Comparison of ENCODE assay signal across 1 cellular context in the genomic region with DNA sequence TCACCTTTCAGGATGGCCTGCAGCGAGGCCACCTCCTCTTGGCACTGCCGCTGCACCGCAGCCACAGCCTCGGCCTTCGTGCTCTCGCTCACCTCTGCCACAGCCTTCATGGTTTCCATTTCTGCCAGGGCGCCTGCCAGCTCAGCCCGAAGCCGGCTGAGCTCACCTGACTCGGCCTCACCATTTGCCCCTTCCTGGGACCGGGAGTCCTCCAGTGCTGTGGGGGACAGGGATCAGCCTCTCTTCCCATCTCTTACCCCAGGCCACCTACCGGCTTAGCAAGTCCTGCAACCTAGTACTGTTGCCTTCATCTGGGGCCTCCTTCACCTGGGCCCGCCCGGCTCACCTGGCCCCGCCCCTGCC.
TF ChIP-seq lines count a peak whose summit lies in the region.

No MANE protein-coding gene starts in this region.

TF ChIP-seq in liver, 16 proteins besides CTCF, POLR2A, EP300 and RAD21 (continued from another document):
- TF ChIP-seq, protein P1, sequence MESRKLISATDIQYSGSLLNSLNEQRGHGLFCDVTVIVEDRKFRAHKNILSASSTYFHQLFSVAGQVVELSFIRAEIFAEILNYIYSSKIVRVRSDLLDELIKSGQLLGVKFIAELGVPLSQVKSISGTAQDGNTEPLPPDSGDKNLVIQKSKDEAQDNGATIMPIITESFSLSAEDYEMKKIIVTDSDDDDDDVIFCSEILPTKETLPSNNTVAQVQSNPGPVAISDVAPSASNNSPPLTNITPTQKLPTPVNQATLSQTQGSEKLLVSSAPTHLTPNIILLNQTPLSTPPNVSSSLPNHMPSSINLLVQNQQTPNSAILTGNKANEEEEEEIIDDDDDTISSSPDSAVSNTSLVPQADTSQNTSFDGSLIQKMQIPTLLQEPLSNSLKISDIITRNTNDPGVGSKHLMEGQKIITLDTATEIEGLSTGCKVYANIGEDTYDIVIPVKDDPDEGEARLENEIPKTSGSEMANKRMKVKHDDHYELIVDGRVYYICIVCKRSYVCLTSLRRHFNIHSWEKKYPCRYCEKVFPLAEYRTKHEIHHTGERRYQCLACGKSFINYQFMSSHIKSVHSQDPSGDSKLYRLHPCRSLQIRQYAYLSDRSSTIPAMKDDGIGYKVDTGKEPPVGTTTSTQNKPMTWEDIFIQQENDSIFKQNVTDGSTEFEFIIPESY (IDR thresholded peaks at IDR 0.05): no peak
- TF ChIP-seq, protein P2, sequence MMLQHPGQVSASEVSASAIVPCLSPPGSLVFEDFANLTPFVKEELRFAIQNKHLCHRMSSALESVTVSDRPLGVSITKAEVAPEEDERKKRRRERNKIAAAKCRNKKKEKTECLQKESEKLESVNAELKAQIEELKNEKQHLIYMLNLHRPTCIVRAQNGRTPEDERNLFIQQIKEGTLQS (IDR thresholded peaks at IDR 0.05): no peak
- TF ChIP-seq JUND (IDR thresholded peaks at IDR 0.05): no peak
